Comparison of ENCODE assay signal across 11 cellular contexts in the genomic region with DNA sequence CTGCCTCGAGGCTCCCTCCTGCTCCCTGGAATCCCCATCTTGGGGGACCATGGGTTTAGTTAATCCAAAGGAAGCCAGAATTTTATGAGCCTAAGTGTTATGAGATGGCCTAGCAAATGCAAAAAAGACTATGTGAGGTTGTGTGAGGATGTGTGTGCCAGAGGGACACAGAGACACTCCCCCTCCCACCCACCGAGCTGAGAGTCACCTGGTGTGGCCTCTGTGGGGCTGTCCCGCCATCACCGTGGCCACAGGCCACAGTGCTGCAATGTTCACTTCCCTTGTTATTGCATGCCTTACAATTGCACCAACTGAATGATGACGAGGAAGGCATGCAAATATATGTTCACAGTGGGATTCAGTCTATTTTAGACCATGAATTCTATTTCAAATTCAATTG. TPM values are rescaled to one million over a fixed set of nuclear protein-coding genes. Genes with fewer than 3 reads are reported as not detected.
DNase-seq lines count a peak whose midpoint lies in the region; ATAC-seq, FAIRE-seq and TF ChIP-seq lines count a peak whose summit lies in the region.
"Had no signal": no experiment of that assay in that cellular context is flagged by ENCODE, and none has a peak within 500 bp of the region (broad histone marks: within the 10 kb centered on the region; RNA-seq: fewer than 3 reads in every experiment).

No MANE protein-coding gene starts in this region.

- no peak for TF ChIP-seq POLR2A in HepG2 (IDR thresholded peaks at IDR 0.05; ENCODE audit: insufficient read depth in 1 of 2, low read depth in 2 of 2, low read length in 2 of 2)
- TF ChIP-seq POLR2A in ovary (IDR thresholded peaks at IDR 0.05), result no peak
- no peak for TF ChIP-seq POLR2A in stomach (IDR thresholded peaks at IDR 0.05)

- ATAC-seq in GM21390 (IDR thresholded peaks at IDR 0.05; ENCODE audit: unreplicated experiment) (peak; percentile 55), HG03558 (IDR thresholded peaks at IDR 0.05; ENCODE audit: extremely low read depth, unreplicated experiment) (peak; percentile 81), HepG2 (peak; percentile 21; the same call in 2 of the 3 replicates)

- intact Hi-C loops in HepG2 (cut with micrococcal nuclease; ENCODE audit: unreplicated experiment), result loop anchor here (1.0 kb wide), 1 partner anchor 38 kb away; no protein-coding TSS in a partner anchor
- intact Hi-C loops in ovary (cut with DNase I), result no loop called here
- intact Hi-C loops in stomach (cut with DNase I; ENCODE audit: low total_unique reads), result no loop called here

- H3K4me2 ChIP-seq in HepG2 (ENCODE audit: low read depth, low read length), result peak overlapping the region; percentile 46; the same call in 1 of the 2 replicates

- no peak overlapping the region for H3K4me3 ChIP-seq in HepG2 (replicated peaks in 1 of 3; ENCODE audit: insufficient read depth in 1 of 3, low read depth in 2 of 3, low read length in 3 of 3)
- H3K4me3 ChIP-seq in ovary, result no peak overlapping the region
- no peak overlapping the region for H3K4me3 ChIP-seq in stomach
- H3K4me3 ChIP-seq: lung had no signal

- 25% methylated on average over 4 of the region's 5 CpGs for WGBS in HepG2 (ENCODE audit: low lambda C conversion rate)
- whole genome bisulfite sequencing in ovary, 3 donors, result 73 to 78% (median 77%) methylated on average over 5 of the region's 5 CpGs
- WGBS in stomach, 5 donors, result 19 to 46% (median 35%) methylated on average over 5 of the region's 5 CpGs

- CTCF ChIA-PET in HepG2 (lab: Yijun Ruan, JAX; ENCODE audit: low intra/inter-chr PET ratio, low total read pairs), result interaction anchor here (1.1 to 1.8 kb wide), 2 partner anchors 38 to 301 kb away, joined by 3 to 8 read pairs; no protein-coding TSS in a partner anchor

- H3K36me3 ChIP-seq in HepG2 (replicated peaks in 1 of 2; ENCODE audit: control insufficient read depth in 1 of 2, insufficient read depth in 2 of 2, low read length in 2 of 2) (no peaks in the 10 kb centered on the region), ovary (no peaks in the 10 kb centered on the region), stomach (no peaks in the 10 kb centered on the region)

- TF ChIP-seq EP300 in HepG2 (IDR thresholded peaks at IDR 0.05; ENCODE audit: low read depth in 2 of 2, low read length in 2 of 2) (no peak), HepG2 (CRISPR knock-in tag; IDR thresholded peaks at IDR 0.05; ENCODE audit: borderline replicate concordance) (no peak), ovary (IDR thresholded peaks at IDR 0.05) (no peak), stomach (IDR thresholded peaks at IDR 0.05) (no peak)

- H3K27me3 ChIP-seq in HepG2 (ENCODE audit: control insufficient read depth in 1 of 2, insufficient read depth in 2 of 2, low read length in 2 of 2) (peaks cover 0 to 14% of the 10 kb centered on the region in 2 experiments; a peak in 2 of 5 replicates), ovary (no peaks in the 10 kb centered on the region), stomach (no peaks in the 10 kb centered on the region)

- DNase-seq in GDM1 (lab: John Stamatoyannopoulos, UW) (peak; percentile 12), HepG2 (ENCODE audit: low spot score) (no peak), GM19239 (ENCODE audit: insufficient read length, low spot score) (no peak), ovary (no peak), stomach (no peak), HT-29 (ENCODE audit: low spot score) (no peak)
- DNase-seq: NCI-H774 had no signal

- H3K27ac ChIP-seq in HepG2 (ENCODE audit: extremely low read length, insufficient read depth, low read length), result no peak overlapping the region
- no peak overlapping the region for H3K27ac ChIP-seq in ovary
- no peak overlapping the region for H3K27ac ChIP-seq in stomach

- H3K9me3 ChIP-seq in HepG2 (ENCODE audit: low read length) (no peaks in the 10 kb centered on the region), ovary (no peaks in the 10 kb centered on the region), stomach (peaks cover 0 to 8% (median 4%) of the 10 kb centered on the region in 4 donors)

- POLR2A ChIA-PET in HepG2 (lab: Yijun Ruan, JAX), result no interaction called here

- TF ChIP-seq CTCF in HepG2 (CRISPR knock-in tag; IDR thresholded peaks at IDR 0.05), result no peak
- no peak for TF ChIP-seq CTCF in ovary (IDR thresholded peaks at IDR 0.05)
- TF ChIP-seq CTCF in stomach (IDR thresholded peaks at IDR 0.05), result no peak

- H3K4me1 ChIP-seq in HepG2 (ENCODE audit: insufficient read depth, low read length) (peaks cover 6% of the 10 kb centered on the region; the same call in 1 of the 2 replicates), ovary (ENCODE audit: insufficient read depth) (no peaks in the 10 kb centered on the region), stomach (peaks cover 0 to 14% (median 9%) of the 10 kb centered on the region in 4 donors)

- no TSS peak for BruUV-seq in HepG2 (replicated peaks; lab: Mats Ljungman, UMichigan)

- no peaks in the 10 kb centered on the region for H4K20me1 ChIP-seq in HepG2 (ENCODE audit: insufficient read depth, low read length)

- FAIRE-seq in HepG2 (lab: Jason Lieb, UNC) (no peak), GM19239 (lab: Jason Lieb, UNC) (no peak)
- FAIRE-seq: urothelium cell line had no signal

- in situ Hi-C loops in HepG2 (cut with HindIII; ENCODE audit: extremely low pct_ligation_motif_present, low pct_unique_long_range_greater_than_20kb), result loop anchor here (5.0 kb wide), 2 partner anchors 39 to 486 kb away; no protein-coding TSS in a partner anchor

- no peaks in the 10 kb centered on the region for H3K79me2 ChIP-seq in HepG2 (ENCODE audit: insufficient read depth, low read length)

- no peak overlapping the region for H2AFZ ChIP-seq in HepG2 (ENCODE audit: low read length)

- no peak for TF ChIP-seq RAD21 in HepG2 (CRISPR knock-in tag; IDR thresholded peaks at IDR 0.05)

- no peak overlapping the region for H3K9ac ChIP-seq in HepG2 (ENCODE audit: insufficient read depth, low read depth, low read length)

TF ChIP-seq in HepG2, 621 proteins besides CTCF, POLR2A, EP300 and RAD21 (continues in another document):
- TF ChIP-seq CEBPB (IDR thresholded peaks at IDR 0.05; ENCODE audit: borderline replicate concordance, low read depth, low read length), result no peak

RNA-seq across cellular contexts. Expression of a gene that starts 0.6 kb away (rescaled TPM):
- total RNA-seq in HepG2 (2016; rRNA removed; fragmentation: Illumina TruSeq; extraction: Trizol), result not detected in 2 replicates
- total RNA-seq in HepG2 (2016; cell fraction: cytosol; rRNA removed; fragmentation: Illumina TruSeq; extraction: Trizol; ENCODE audit: low read depth), result not detected in 2 replicates
- not detected in 2 replicates for total RNA-seq in HepG2 (2016; cell fraction: insoluble cytoplasmic fraction; rRNA removed; fragmentation: Illumina TruSeq; extraction: Trizol)
- total RNA-seq in HepG2 (2016; cell fraction: membrane; rRNA removed; fragmentation: Illumina TruSeq; extraction: Trizol), result not detected in 2 replicates
- total RNA-seq in HepG2 (2016; cell fraction: nucleus; rRNA removed; fragmentation: Illumina TruSeq; extraction: Trizol), result not detected in 2 replicates
- not detected in 2 replicates for polyA plus RNA-seq in HepG2 (2011; rRNA removed)
- polyA plus RNA-seq in HepG2 (2011; cell fraction: cytosol; rRNA removed), result 0.08 TPM in 1 of 2 replicates, not detected in the other
- polyA plus RNA-seq in HepG2 (2011; cell fraction: nucleus; rRNA removed), result not detected in 2 replicates
- not detected in 2 replicates for polyA plus RNA-seq in HepG2 (2012)
- not detected in 2 replicates for polyA plus RNA-seq in HepG2 (2016; cell fraction: cytosol; fragmentation: Illumina TruSeq; extraction: Trizol; ENCODE audit: low read depth)
- polyA plus RNA-seq in HepG2 (2016; cell fraction: insoluble cytoplasmic fraction; fragmentation: Illumina TruSeq; extraction: Trizol; ENCODE audit: low read depth), result not detected in 2 replicates
- not detected in 2 replicates for polyA plus RNA-seq in HepG2 (2016; cell fraction: membrane; fragmentation: Illumina TruSeq; extraction: Trizol; ENCODE audit: low read depth)
- polyA plus RNA-seq in HepG2 (2016; cell fraction: nucleus; fragmentation: Illumina TruSeq; extraction: Trizol; ENCODE audit: insufficient read depth, low read depth), result not detected in 2 replicates
- polyA minus RNA-seq in HepG2 (2011; rRNA and poly(A)+ RNA removed; ENCODE audit: low replicate concordance), result 0.20 TPM in 1 of 2 replicates, not detected in the other
- not detected in 2 replicates for polyA minus RNA-seq in HepG2 (2011; cell fraction: cytosol; rRNA and poly(A)+ RNA removed)
- not detected in 2 replicates for polyA minus RNA-seq in HepG2 (2011; cell fraction: nucleus; rRNA and poly(A)+ RNA removed)
- total RNA-seq in ovary, result 1 to 10 TPM in 1 of 7 donors, under 1 TPM in 3, not detected in 3; 0.20 to 1.4 (median 0.66) TPM
- 1 to 10 TPM; 1.7 to 2.2 TPM for polyA plus RNA-seq in ovary
- total RNA-seq in stomach, result 1 to 10 TPM in 3 of 5 donors, under 1 TPM in 1, not detected in 1; 0.58 to 4.9 (median 1.1) TPM
- polyA plus RNA-seq in stomach, result 1 to 10 TPM in 1 of 3 donors, under 1 TPM in 2; 0.37 to 6.0 (median 0.63) TPM
- not detected in 2 replicates for total RNA-seq in HT-29 (2014; rRNA removed; shearing (Covaris generic))

RNA-seq across cellular contexts. Expression of a gene that starts 25.0 kb away (rescaled TPM):
- total RNA-seq in HepG2 (2016; rRNA removed; fragmentation: Illumina TruSeq; extraction: Trizol), result not detected in 2 replicates
- total RNA-seq in HepG2 (2016; cell fraction: cytosol; rRNA removed; fragmentation: Illumina TruSeq; extraction: Trizol; ENCODE audit: low read depth), result not detected in 2 replicates
- total RNA-seq in HepG2 (2016; cell fraction: insoluble cytoplasmic fraction; rRNA removed; fragmentation: Illumina TruSeq; extraction: Trizol), result not detected in 2 replicates
- not detected in 2 replicates for total RNA-seq in HepG2 (2016; cell fraction: membrane; rRNA removed; fragmentation: Illumina TruSeq; extraction: Trizol)
- not detected in 2 replicates for total RNA-seq in HepG2 (2016; cell fraction: nucleus; rRNA removed; fragmentation: Illumina TruSeq; extraction: Trizol)
- polyA plus RNA-seq in HepG2 (2011; rRNA removed), result not detected in 2 replicates
- not detected in 2 replicates for polyA plus RNA-seq in HepG2 (2011; cell fraction: cytosol; rRNA removed)
- polyA plus RNA-seq in HepG2 (2011; cell fraction: nucleus; rRNA removed), result not detected in 2 replicates
- polyA plus RNA-seq in HepG2 (2012), result not detected in 2 replicates
- not detected in 2 replicates for polyA plus RNA-seq in HepG2 (2016; cell fraction: cytosol; fragmentation: Illumina TruSeq; extraction: Trizol; ENCODE audit: low read depth)
- not detected in 2 replicates for polyA plus RNA-seq in HepG2 (2016; cell fraction: insoluble cytoplasmic fraction; fragmentation: Illumina TruSeq; extraction: Trizol; ENCODE audit: low read depth)
- polyA plus RNA-seq in HepG2 (2016; cell fraction: membrane; fragmentation: Illumina TruSeq; extraction: Trizol; ENCODE audit: low read depth), result not detected in 2 replicates
- not detected in 2 replicates for polyA plus RNA-seq in HepG2 (2016; cell fraction: nucleus; fragmentation: Illumina TruSeq; extraction: Trizol; ENCODE audit: insufficient read depth, low read depth)
- 2.8 TPM in 1 of 2 replicates, not detected in the other for polyA minus RNA-seq in HepG2 (2011; rRNA and poly(A)+ RNA removed; ENCODE audit: low replicate concordance)
- polyA minus RNA-seq in HepG2 (2011; cell fraction: cytosol; rRNA and poly(A)+ RNA removed), result not detected in 2 replicates
- not detected in 2 replicates for polyA minus RNA-seq in HepG2 (2011; cell fraction: nucleus; rRNA and poly(A)+ RNA removed)
- total RNA-seq in ovary, result 1 to 10 TPM in 1 of 7 donors, under 1 TPM in 1, not detected in 5; 0.36 to 1.4 TPM
- polyA plus RNA-seq in ovary, result not detected
- under 1 TPM in 1 of 5 donors, not detected in 4; 0.73 TPM for total RNA-seq in stomach
- polyA plus RNA-seq in stomach, result 100 to 1,000 TPM in 1 of 3 donors, under 1 TPM in 2; 0.61 to 105 (median 0.68) TPM
- total RNA-seq in HT-29 (2014; rRNA removed; shearing (Covaris generic)), result 0.36 and 0.81 TPM in 2 replicates

Comparison
In these comparisons a context has a peak if more than half of its experiments do, and no peak if none do; other contexts are left out.
1. ATAC-seq: peak in every context shown above with its lines; median percentile 81 in HG03558; 55 in GM21390; 21 in HepG2.